33 cellular contexts compared by ENCODE assay signal in genomic region chr5:82493217-82493616, GRCh38.
"Had no signal": no experiment of that assay in that cellular context is flagged by ENCODE, and none has a peak within 500 bp of the region (broad histone marks: within the 10 kb centered on the region; RNA-seq: fewer than 3 reads in every experiment).

No MANE protein-coding gene starts in this region.

- H3K27me3 ChIP-seq: adrenal gland, body of pancreas, colonic mucosa, esophagus muscularis mucosa, gastrocnemius medialis had no signal

- H3K36me3 Mint-ChIP-seq: activated naive CD4-positive, alpha-beta T cell treated with anti-CD3 and anti-CD28 coated beads, Interleukin-2, amount 50 U/mL, for 24 hours; activated naive CD8-positive, alpha-beta T cell treated with anti-CD3 and anti-CD28 coated beads for 36 hours had no signal

- H3K27ac ChIP-seq: adrenal gland, body of pancreas, colonic mucosa, esophagus muscularis mucosa, foreskin keratinocyte, gastrocnemius medialis, WERI-Rb-1 had no signal

- H3K4me3 ChIP-seq: adrenal gland, body of pancreas, colonic mucosa, esophagus muscularis mucosa, gastrocnemius medialis had no signal

- H3K27me3 Mint-ChIP-seq: activated naive CD8-positive, alpha-beta T cell treated with anti-CD3 and anti-CD28 coated beads, Interleukin-2, amount 50 U/mL, for 24 hours; activated T-helper 17 cell treated with anti-CD3 and anti-CD28 coated beads, Interleukin-2, amount 50 U/mL, for 72 hours had no signal

- DNase-seq: activated B cell treated with CpG ODN at 0.5 μM for 24 hours; activated CD4-positive, alpha-beta T cell treated with anti-CD3 and anti-CD28 coated beads for 48 hours; activated CD4-positive, alpha-beta T cell treated with anti-CD3 and anti-CD28 coated beads, Interleukin-2, amount 50 U/mL, for 1 hour; activated CD4-positive, alpha-beta T cell treated with anti-CD3 and anti-CD28 coated beads, Interleukin-2, amount 50 U/mL, for 48 hours; activated CD8-positive, alpha-beta memory T cell treated with anti-CD3 and anti-CD28 coated beads for 24 hours; activated CD8-positive, alpha-beta T cell treated with anti-CD3 and anti-CD28 coated beads for 36 hours; activated effector memory CD4-positive, alpha-beta T cell treated with Interleukin-2 at 50 U/mL for 16 hours; activated gamma-delta T cell treated with Interleukin-2 at 50 U/mL for 16 hours; activated naive CD4-positive, alpha-beta T cell treated with Interleukin-2 at 50 U/mL for 16 hours; activated naive CD8-positive, alpha-beta T cell treated with anti-CD3 and anti-CD28 coated beads for 36 hours; activated naive CD8-positive, alpha-beta T cell treated with anti-CD3 and anti-CD28 coated beads, Interleukin-2, amount 50 U/mL, for 24 hours; activated T-cell treated with anti-CD3 and anti-CD28 coated beads, Interleukin-2, amount 50 U/mL, for 4 hours; adrenal gland; amygdala; aorta; body of pancreas; caudate nucleus; colonic mucosa; effector CD8-positive, alpha-beta T cell; endodermal cell; erythroblast; foreskin keratinocyte; gastrocnemius medialis; glutamatergic neuron; T-helper 1 cell; T-helper 17 cell; T1000; WERI-Rb-1 had no signal

- H3K27ac Mint-ChIP-seq: activated B cell treated with CpG ODN at 0.5 μM for 24 hours; activated CD8-positive, alpha-beta T cell treated with anti-CD3 and anti-CD28 coated beads for 36 hours; activated naive CD4-positive, alpha-beta T cell treated with anti-CD3 and anti-CD28 coated beads, Interleukin-2, amount 50 U/mL, for 24 hours; activated naive CD8-positive, alpha-beta T cell treated with anti-CD3 and anti-CD28 coated beads for 36 hours; activated naive CD8-positive, alpha-beta T cell treated with anti-CD3 and anti-CD28 coated beads, Interleukin-2, amount 50 U/mL, for 24 hours; activated T-helper 17 cell treated with anti-CD3 and anti-CD28 coated beads, Interleukin-2, amount 50 U/mL, for 72 hours; endodermal cell; T-helper 17 cell; T-helper 2 cell treated with Interferon-gamma antibody and Interleukin-4, amounts not matched to agents 5 μg/mL and 100 μg/mL, for 36 hours had no signal

- ATAC-seq: activated CD4-positive, CD25-positive, alpha-beta regulatory T cell treated with anti-CD3 and anti-CD28 coated beads, Interleukin-2, amount 50 U/mL, for 24 hours; activated CD8-positive, alpha-beta T cell treated with anti-CD3 and anti-CD28 coated beads for 36 hours; activated naive CD8-positive, alpha-beta T cell treated with anti-CD3 and anti-CD28 coated beads, Interleukin-2, amount 50 U/mL, for 24 hours; activated T-cell treated with anti-CD3 and anti-CD28 coated beads, Interleukin-2, amount 50 U/mL, for 4 hours; activated T-helper 17 cell treated with anti-CD3 and anti-CD28 coated beads, Interleukin-2, amount 50 U/mL, for 72 hours; body of pancreas; foreskin keratinocyte; gastrocnemius medialis; T-helper 17 cell had no signal

- H3K4me1 Mint-ChIP-seq: activated B cell treated with CpG ODN at 0.5 μM for 24 hours; activated naive CD4-positive, alpha-beta T cell treated with anti-CD3 and anti-CD28 coated beads, Interleukin-2, amount 50 U/mL, for 24 hours; activated naive CD8-positive, alpha-beta T cell treated with anti-CD3 and anti-CD28 coated beads for 36 hours; activated naive CD8-positive, alpha-beta T cell treated with anti-CD3 and anti-CD28 coated beads, Interleukin-2, amount 50 U/mL, for 24 hours; activated T-helper 17 cell treated with anti-CD3 and anti-CD28 coated beads, Interleukin-2, amount 50 U/mL, for 72 hours; endodermal cell had no signal

- H3K36me3 ChIP-seq: adrenal gland, colonic mucosa, esophagus muscularis mucosa, gastrocnemius medialis, WERI-Rb-1 had no signal

- H3K4me1 ChIP-seq: body of pancreas, colonic mucosa, esophagus muscularis mucosa, foreskin keratinocyte, gastrocnemius medialis had no signal

- H3K9me3 ChIP-seq: adrenal gland, body of pancreas, colonic mucosa, gastrocnemius medialis had no signal

- H3K9me3 Mint-ChIP-seq: activated B cell treated with CpG ODN at 0.5 μM for 24 hours; activated naive CD4-positive, alpha-beta T cell treated with anti-CD3 and anti-CD28 coated beads, Interleukin-2, amount 50 U/mL, for 24 hours; activated naive CD8-positive, alpha-beta T cell treated with anti-CD3 and anti-CD28 coated beads for 36 hours; activated naive CD8-positive, alpha-beta T cell treated with anti-CD3 and anti-CD28 coated beads, Interleukin-2, amount 50 U/mL, for 24 hours; activated T-cell treated with anti-CD3 and anti-CD28 coated beads, Interleukin-2, amount 50 U/mL, for 4 hours; activated T-helper 17 cell treated with anti-CD3 and anti-CD28 coated beads, Interleukin-2, amount 50 U/mL, for 72 hours; endodermal cell; T-helper 2 cell treated with Interferon-gamma antibody and Interleukin-4, amounts not matched to agents 5 μg/mL and 100 μg/mL, for 36 hours had no signal

- H3K4me3 Mint-ChIP-seq: activated B cell treated with CpG ODN at 0.5 μM for 24 hours; activated CD8-positive, alpha-beta T cell treated with anti-CD3 and anti-CD28 coated beads for 36 hours; activated naive CD4-positive, alpha-beta T cell treated with anti-CD3 and anti-CD28 coated beads, Interleukin-2, amount 50 U/mL, for 24 hours; activated naive CD8-positive, alpha-beta T cell treated with anti-CD3 and anti-CD28 coated beads for 36 hours; activated naive CD8-positive, alpha-beta T cell treated with anti-CD3 and anti-CD28 coated beads, Interleukin-2, amount 50 U/mL, for 24 hours; activated T-cell treated with anti-CD3 and anti-CD28 coated beads, Interleukin-2, amount 50 U/mL, for 4 hours; activated T-helper 17 cell treated with anti-CD3 and anti-CD28 coated beads, Interleukin-2, amount 50 U/mL, for 72 hours; endodermal cell; T-helper 17 cell; T-helper 2 cell treated with Interferon-gamma antibody and Interleukin-4, amounts not matched to agents 5 μg/mL and 100 μg/mL, for 36 hours had no signal
